ENCODE assay signal across 8 cellular contexts in the genomic region with DNA sequence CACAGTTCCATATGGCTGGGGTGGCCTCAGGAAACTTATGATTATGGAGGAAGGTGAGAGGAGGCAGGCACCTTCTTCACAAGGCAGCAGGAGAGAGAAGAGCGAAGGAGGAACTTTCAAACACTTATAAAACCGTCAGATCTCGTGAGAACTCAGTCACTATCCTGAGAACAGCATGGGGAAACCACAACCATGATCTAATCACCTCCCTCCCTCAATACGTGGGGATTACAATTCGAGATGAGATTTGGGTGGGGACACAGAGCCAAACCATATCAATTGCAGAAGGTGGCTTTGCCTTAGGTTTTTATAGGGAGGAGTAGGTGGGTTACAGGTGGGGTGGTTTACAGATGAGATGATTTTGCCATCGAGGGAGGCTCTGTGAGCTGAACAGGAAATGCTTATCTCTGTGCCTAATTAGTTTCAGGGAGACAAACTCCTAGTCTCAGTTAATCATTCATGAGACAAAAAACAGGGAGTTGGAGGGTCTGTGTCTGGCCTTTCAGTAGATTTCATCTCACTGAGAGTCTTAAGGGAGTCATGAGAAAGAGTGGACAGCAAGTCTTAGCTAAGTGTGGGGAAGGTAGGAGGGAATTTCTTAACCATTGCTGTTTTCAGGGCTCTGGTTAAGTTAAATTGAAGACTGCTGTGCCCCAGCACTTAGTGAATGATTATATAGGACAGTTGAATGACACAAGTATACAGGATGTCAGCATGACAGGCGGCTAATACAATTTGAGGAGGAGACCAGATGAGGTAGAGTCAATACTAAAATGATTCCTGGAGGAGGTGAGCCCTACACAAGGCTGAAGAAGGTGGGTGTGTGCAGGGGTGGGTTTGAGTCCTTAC. TPM values are rescaled to one million over a fixed set of nuclear protein-coding genes. Genes with fewer than 3 reads are reported as not detected.
A peak's percentile ranks its signal among the peaks of the same experiment; 100 is the strongest.
DNase-seq lines count a peak whose midpoint lies in the region; ATAC-seq and TF ChIP-seq lines count a peak whose summit lies in the region.

No MANE protein-coding gene starts in this region.

- peak overlapping the region; percentile 48 for H3K18ac ChIP-seq in trophoblast cell (ENCODE audit: low read length)

- peak overlapping the region in 2 of 5 experiments; percentile 1 to 9 for H3K4me3 Mint-ChIP-seq in brain
- no peak overlapping the region for H3K4me3 Mint-ChIP-seq in type B pancreatic cell

- no peaks in the 10 kb centered on the region for H3K36me3 ChIP-seq in trophoblast cell (ENCODE audit: control insufficient read depth in 1 of 2, insufficient read depth in 2 of 2, low read length in 2 of 2)

- H3K27me3 ChIP-seq in trophoblast cell (ENCODE audit: insufficient read depth, low read length), result no peaks in the 10 kb centered on the region

- in situ Hi-C loops in ACHN (cut with HindIII; ENCODE audit: low pct_ligation_motif_present, low pct_unique_long_range_greater_than_20kb, low sequenced_read_pairs), result no loop called here

- intact Hi-C loops in lower leg skin (cut with DNase I; ENCODE audit: low total_unique reads), result no loop called here

- H2BK120ac ChIP-seq in trophoblast cell (ENCODE audit: insufficient read depth, low read length, poor library complexity), result peak overlapping the region; percentile 44

- H2BK5ac ChIP-seq in trophoblast cell (ENCODE audit: low read depth, low read length, poor library complexity), result peak overlapping the region; percentile 22

- no peak overlapping the region for H3K4me2 ChIP-seq in trophoblast cell (ENCODE audit: low read length)

- no peak overlapping the region for H4K12ac ChIP-seq in trophoblast cell (ENCODE audit: low read depth, low read length)

- no peaks in the 10 kb centered on the region for H3K79me2 ChIP-seq in trophoblast cell (ENCODE audit: control insufficient read depth, insufficient read depth, low read length, poor library complexity)

- H3K79me1 ChIP-seq in trophoblast cell (ENCODE audit: low read length), result peaks cover 9% of the 10 kb centered on the region

- H3K4me1 ChIP-seq in trophoblast cell (ENCODE audit: control insufficient read depth in 1 of 2, insufficient read depth in 2 of 2, low read length in 2 of 2), result peaks cover 18 to 19% of the 10 kb centered on the region in 2 experiments

- H3K27ac Mint-ChIP-seq in brain (peak overlapping the region in 3 of 5 experiments; percentile 77 to 87 (median 83)), type B pancreatic cell (no peak overlapping the region)

- TF ChIP-seq POLR2A in lower leg skin (IDR thresholded peaks at IDR 0.05), result no peak

- no peaks in the 10 kb centered on the region for H3K9me3 ChIP-seq in trophoblast cell (ENCODE audit: insufficient read depth, low read depth, low read length)

- no peak overlapping the region for H3K23ac ChIP-seq in trophoblast cell (ENCODE audit: low read length)

- no peaks in the 10 kb centered on the region for H3K36me3 Mint-ChIP-seq in brain
- H3K36me3 Mint-ChIP-seq in type B pancreatic cell, result no peaks in the 10 kb centered on the region

- H2BK12ac ChIP-seq in trophoblast cell (ENCODE audit: low read length), result peak overlapping the region; percentile 23

- H2AFZ ChIP-seq in trophoblast cell (ENCODE audit: insufficient read depth, low read length, poor library complexity), result no peak overlapping the region

- DNase-seq in trophoblast cell, result no peak
- DNase-seq in ACHN, result no peak
- no peak for DNase-seq in type B pancreatic cell (ENCODE audit: extremely low spot score, unreplicated experiment)
- no peak for DNase-seq in activated CD8-positive, alpha-beta memory T cell treated with anti-CD3 and anti-CD28 coated beads for 24 hours
- no peak for DNase-seq in lower leg skin (ENCODE audit: low spot score in 2 of 2)

- H3K4me1 Mint-ChIP-seq in brain, result peaks cover 76% of the 10 kb centered on the region
- peaks cover 30% of the 10 kb centered on the region for H3K4me1 Mint-ChIP-seq in type B pancreatic cell (ENCODE audit: unreplicated experiment)

- no CpG with 5 or more reads among the region's 7 CpGs for WGBS in trophoblast cell (ENCODE audit: extremely low coverage, insufficient coverage, insufficient read length)
- 66 to 69% methylated on average over 7 of the region's 7 CpGs for WGBS in lower leg skin, 2 donors

- peak overlapping the region; percentile 24 for H3K14ac ChIP-seq in trophoblast cell (ENCODE audit: low read length)

- H3K27ac ChIP-seq in trophoblast cell (ENCODE audit: low read depth, low read length), result peak overlapping the region; percentile 36

- no peak overlapping the region for H3K4ac ChIP-seq in trophoblast cell (ENCODE audit: low read depth, low read length)

- H3K9me3 Mint-ChIP-seq in brain (no peaks in the 10 kb centered on the region), type B pancreatic cell (no peaks in the 10 kb centered on the region)

- TF ChIP-seq CTCF in brain (conservative IDR thresholded peaks at IDR 0.05), result no peak
- TF ChIP-seq CTCF in type B pancreatic cell (conservative IDR thresholded peaks at IDR 0.05), result no peak
- TF ChIP-seq CTCF in lower leg skin (IDR thresholded peaks at IDR 0.05), result no peak

- no peak overlapping the region for H3K9ac ChIP-seq in trophoblast cell (ENCODE audit: low read length)

- H3K4me3 ChIP-seq in trophoblast cell (ENCODE audit: low read depth, low read length) (no peak overlapping the region), lower leg skin (ENCODE audit: low read depth, poor library complexity, severe bottlenecking) (no peak overlapping the region)

- ATAC-seq in GM18907 (IDR thresholded peaks at IDR 0.05; ENCODE audit: unreplicated experiment) (peak; percentile 89), HG02763 (IDR thresholded peaks at IDR 0.05; ENCODE audit: unreplicated experiment) (peak; percentile 52)

- no peak overlapping the region for H2AK5ac ChIP-seq in trophoblast cell (ENCODE audit: low read length)

- no peak overlapping the region for H4K8ac ChIP-seq in trophoblast cell (ENCODE audit: low read depth, low read length)

- H4K91ac ChIP-seq in trophoblast cell (ENCODE audit: low read depth, low read length), result peak overlapping the region; percentile 49

- H3K27me3 Mint-ChIP-seq in brain (peaks cover 5% of the 10 kb centered on the region), type B pancreatic cell (peaks cover 7% of the 10 kb centered on the region)

RNA-seq across cellular contexts. Expression of gene CWC15, which starts 47.7 kb away (rescaled TPM):
- 38.2 TPM for polyA plus RNA-seq in brain (ENCODE audit: insufficient read depth, low read depth, low replicate concordance)
- 93.7 and 96.4 TPM in 2 replicates for polyA plus RNA-seq in trophoblast cell (2013)
- 66.4 and 76.8 TPM in 2 replicates for total RNA-seq in type B pancreatic cell (ENCODE audit: low replicate concordance)
- total RNA-seq in lower leg skin, result 10 to 100 TPM; 30.5 to 52.3 (median 34.9) TPM

RNA-seq across cellular contexts. Expression of gene KDM4D, which starts 47.9 kb away (rescaled TPM):
- polyA plus RNA-seq in brain (ENCODE audit: insufficient read depth, low read depth, low replicate concordance), result 1.1 TPM
- 0.82 and 0.97 TPM in 2 replicates for polyA plus RNA-seq in trophoblast cell (2013)
- total RNA-seq in type B pancreatic cell (ENCODE audit: low replicate concordance) (0.83 and 2.4 TPM in 2 replicates), lower leg skin (1 to 10 TPM in 2 of 4 donors, under 1 TPM in 2; 0.94 to 1.1 (median 1.0) TPM)
